20 cellular contexts compared by ENCODE assay signal in the genomic region with DNA sequence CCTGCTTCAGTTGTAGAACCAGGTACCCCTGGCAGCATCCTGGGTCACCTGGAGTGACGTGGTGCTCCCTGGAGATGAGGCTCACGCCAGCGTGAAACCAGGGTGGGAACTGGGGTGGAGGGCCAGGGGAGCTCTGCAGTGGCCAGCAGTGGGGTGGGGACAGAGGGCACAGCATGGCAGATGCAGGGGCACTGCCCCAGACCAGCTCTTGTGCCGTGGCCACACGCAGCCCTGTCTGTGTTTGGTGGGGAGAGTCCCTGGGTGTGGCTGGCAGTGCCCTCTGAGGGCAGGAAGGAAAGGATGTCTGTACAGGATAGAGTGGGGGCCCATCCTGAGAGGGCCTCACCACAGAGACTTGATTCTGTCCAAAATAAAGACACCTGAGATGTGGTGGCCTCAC. TPM values are rescaled to one million over a fixed set of nuclear protein-coding genes. Genes with fewer than 3 reads are reported as not detected.
"Had no signal": no experiment of that assay in that cellular context is flagged by ENCODE, and none has a peak within 500 bp of the region (broad histone marks: within the 10 kb centered on the region; RNA-seq: fewer than 3 reads in every experiment).

No MANE protein-coding gene starts in this region.

- H3K27ac Mint-ChIP-seq: type B pancreatic cell had no signal

- H3K4me1 ChIP-seq: esophagus muscularis mucosa, psoas muscle, right lobe of liver had no signal

- H3K27me3 ChIP-seq: brain microvascular endothelial cell, esophagus muscularis mucosa, right lobe of liver had no signal

- H3K27me3 Mint-ChIP-seq: natural killer cell treated with Interleukin-12 subunit alpha and Interleukin-12 subunit beta and Interleukin-15 and Interleukin-18, amount 100 ng/mL, for 72 hours; type B pancreatic cell had no signal

- H3K9me3 ChIP-seq: right lobe of liver had no signal

- DNase-seq: activated naive CD4-positive, alpha-beta T cell treated with anti-CD3 and anti-CD28 coated beads, Interleukin-2, amount 50 U/mL, for 16 hours; amniotic stem cell; brain microvascular endothelial cell; dermis blood vessel endothelial cell; hypothalamus; mammary epithelial cell; occipital lobe; psoas muscle; stimulated activated CD4-positive, alpha-beta T cell treated with anti-CD3 and anti-CD28 coated beads, Interleukin-2, amount 100 ng/mL, for 24 hours; stimulated activated naive CD4-positive, alpha-beta T cell treated with Interleukin-2 at 50 U/mL for 16 hours; SW 1271; T1000 had no signal

- H3K4me3 ChIP-seq: esophagus muscularis mucosa, psoas muscle, right lobe of liver had no signal

- H3K4me3 Mint-ChIP-seq: natural killer cell treated with Interleukin-12 subunit alpha and Interleukin-12 subunit beta and Interleukin-15 and Interleukin-18, amount 100 ng/mL, for 72 hours; type B pancreatic cell had no signal

- H3K27ac ChIP-seq: brain microvascular endothelial cell, esophagus muscularis mucosa, psoas muscle, right lobe of liver, VCaP had no signal

- H3K36me3 ChIP-seq: brain microvascular endothelial cell had no signal

RNA-seq across cellular contexts. Expression of a gene that starts 24.5 kb away (rescaled TPM):
- total RNA-seq: activated CD8-positive, alpha-beta memory T cell treated with anti-CD3 and anti-CD28 coated beads for 36 hours; dermis blood vessel endothelial cell; esophagus muscularis mucosa; fibroblast of villous mesenchyme; mononuclear cell; natural killer cell treated with Interleukin-12 subunit alpha and Interleukin-12 subunit beta and Interleukin-15 and Interleukin-18, amount 100 ng/mL, for 72 hours; occipital lobe; right lobe of liver had no signal
